In genomic region chr11:35785287-35786167, GRCh38 we compare ENCODE assay signal across 13 cellular contexts.
A peak's percentile ranks its signal among the peaks of the same experiment; 100 is the strongest.
DNase-seq lines count a peak whose midpoint lies in the region; ATAC-seq and TF ChIP-seq lines count a peak whose summit lies in the region.
"Had no signal": no experiment of that assay in that cellular context is flagged by ENCODE, and none has a peak within 500 bp of the region (broad histone marks: within the 10 kb centered on the region; RNA-seq: fewer than 3 reads in every experiment).

No MANE protein-coding gene starts in this region.

- H3K27me3 Mint-ChIP-seq in activated naive CD8-positive, alpha-beta T cell treated with anti-CD3 and anti-CD28 coated beads for 36 hours: no peaks in the 10 kb centered on the region
- no peaks in the 10 kb centered on the region for H3K27me3 Mint-ChIP-seq in CD14-positive monocyte (ENCODE audit: low read depth in 3 of 3)
- H3K27me3 Mint-ChIP-seq: progenitor cell of endocrine pancreas had no signal

- WGBS in sigmoid colon, 2 donors: 70 to 81% methylated on average over 4 of the region's 4 CpGs
- 81% methylated on average over 4 of the region's 4 CpGs for WGBS in esophagus muscularis mucosa

- H3K4me1 ChIP-seq in sigmoid colon (peaks cover 0 to 54% (median 43%) of the 10 kb centered on the region in 4 donors), esophagus muscularis mucosa (peaks cover 19 to 36% (median 26%) of the 10 kb centered on the region in 4 donors)
- H3K4me1 ChIP-seq: BE2C had no signal

- TF ChIP-seq POLR2A in sigmoid colon (IDR thresholded peaks at IDR 0.05) (no peak), esophagus muscularis mucosa (IDR thresholded peaks at IDR 0.05; ENCODE audit: low read depth) (no peak)

- TF ChIP-seq EP300 in sigmoid colon (IDR thresholded peaks at IDR 0.05): no peak
- TF ChIP-seq EP300 in esophagus muscularis mucosa (IDR thresholded peaks at IDR 0.05): no peak

- H3K4me1 Mint-ChIP-seq in activated naive CD8-positive, alpha-beta T cell treated with anti-CD3 and anti-CD28 coated beads for 36 hours: peaks cover 56% of the 10 kb centered on the region
- H3K4me1 Mint-ChIP-seq in CD14-positive monocyte: peaks cover 6% of the 10 kb centered on the region

- peak overlapping the region; percentile 6 for H3K27ac Mint-ChIP-seq in activated naive CD8-positive, alpha-beta T cell treated with anti-CD3 and anti-CD28 coated beads for 36 hours
- peak overlapping the region in 1 of 7 donors; percentile 12 for H3K27ac Mint-ChIP-seq in CD14-positive monocyte

- no peaks in the 10 kb centered on the region for H3K27me3 ChIP-seq in sigmoid colon
- no peaks in the 10 kb centered on the region for H3K27me3 ChIP-seq in esophagus muscularis mucosa
- H3K27me3 ChIP-seq: BE2C had no signal

- H3K27ac ChIP-seq in sigmoid colon: no peak overlapping the region
- H3K27ac ChIP-seq in esophagus muscularis mucosa (replicated peaks in 1 of 4): no peak overlapping the region

- peaks cover 20% of the 10 kb centered on the region for H3K36me3 Mint-ChIP-seq in activated naive CD8-positive, alpha-beta T cell treated with anti-CD3 and anti-CD28 coated beads for 36 hours
- H3K36me3 Mint-ChIP-seq in CD14-positive monocyte: peaks cover 14 to 21% of the 10 kb centered on the region in 2 donors

- H3K9me3 ChIP-seq in sigmoid colon (no peaks in the 10 kb centered on the region), esophagus muscularis mucosa (no peaks in the 10 kb centered on the region)
- H3K9me3 ChIP-seq: BE2C had no signal

- H3K36me3 ChIP-seq in sigmoid colon (no peaks in the 10 kb centered on the region), esophagus muscularis mucosa (no peaks in the 10 kb centered on the region)
- H3K36me3 ChIP-seq: BE2C had no signal

- H3K4me3 ChIP-seq in sigmoid colon (no peak overlapping the region), esophagus muscularis mucosa (no peak overlapping the region)

- peak; percentile 28 for DNase-seq in A172 (ENCODE audit: low spot score)
- no peak for DNase-seq in activated naive CD8-positive, alpha-beta T cell treated with anti-CD3 and anti-CD28 coated beads for 36 hours
- no peak for DNase-seq in CD14-positive monocyte (ENCODE audit: low spot score)
- DNase-seq in HUDEP-2 (lab: John Stamatoyannopoulos, UW; ENCODE audit: unreplicated experiment in 76 of 76): no peak
- no peak for DNase-seq in sigmoid colon
- no peak for DNase-seq in esophagus muscularis mucosa (ENCODE audit: extremely low spot score)
- DNase-seq: activated CD4-positive, CD25-positive, alpha-beta regulatory T cell; BE2C; cerebellar nuclear complex; Kasumi-1 had no signal

- intact Hi-C loops in CD14-positive monocyte (cut with micrococcal nuclease): no loop called here
- intact Hi-C loops in sigmoid colon (cut with DNase I): no loop called here
- intact Hi-C loops in esophagus muscularis mucosa (cut with DNase I): no loop called here

- TF ChIP-seq CTCF in CD14-positive monocyte (IDR thresholded peaks at IDR 0.05) (no peak), sigmoid colon (IDR thresholded peaks at IDR 0.05) (no peak), esophagus muscularis mucosa (IDR thresholded peaks at IDR 0.05) (no peak)

- no peak overlapping the region for H3K4me3 Mint-ChIP-seq in activated naive CD8-positive, alpha-beta T cell treated with anti-CD3 and anti-CD28 coated beads for 36 hours
- no peak overlapping the region for H3K4me3 Mint-ChIP-seq in CD14-positive monocyte

- ATAC-seq in GM18870 (IDR thresholded peaks at IDR 0.05; ENCODE audit: unreplicated experiment) (peak; percentile 65), HG03103 (IDR thresholded peaks at IDR 0.05; ENCODE audit: low read depth, unreplicated experiment) (peak; percentile 48)

- H3K9me3 Mint-ChIP-seq in activated naive CD8-positive, alpha-beta T cell treated with anti-CD3 and anti-CD28 coated beads for 36 hours: no peaks in the 10 kb centered on the region
- H3K9me3 Mint-ChIP-seq in CD14-positive monocyte: no peaks in the 10 kb centered on the region
